ENCODE assay signal across 28 cellular contexts in the genomic region with DNA sequence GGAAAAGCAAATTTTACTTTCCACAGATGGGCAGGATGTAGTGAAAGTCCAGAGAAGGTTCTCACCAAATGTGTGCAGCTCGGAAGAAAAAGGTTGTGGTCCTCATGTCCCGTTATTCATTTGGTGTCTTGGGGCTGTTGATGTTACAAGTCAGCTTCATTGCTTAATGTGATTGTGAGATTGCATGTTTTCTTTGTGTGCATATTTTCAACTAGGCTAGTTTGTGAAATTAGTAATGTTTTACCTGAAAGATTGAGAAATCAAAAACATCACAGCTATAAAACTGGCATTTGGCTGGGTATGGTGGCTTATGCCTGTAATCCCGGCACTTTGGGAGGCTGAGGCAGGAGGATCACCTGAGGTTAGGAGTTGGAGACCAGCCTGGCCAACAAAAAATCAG.
"Had no signal": no experiment of that assay in that cellular context is flagged by ENCODE, and none has a peak within 500 bp of the region (broad histone marks: within the 10 kb centered on the region; RNA-seq: fewer than 3 reads in every experiment).

No MANE protein-coding gene starts in this region.

- ATAC-seq: foreskin keratinocyte; gastroesophageal sphincter; heart left ventricle; left colon; left ventricle myocardium superior; mucosa of descending colon; natural killer cell treated with Interleukin-12 subunit alpha and Interleukin-12 subunit beta and Interleukin-15 and Interleukin-18, amount 100 ng/mL, for 72 hours; right cardiac atrium; stimulated activated memory B cell treated with anti-CD40 and anti-IgM and Interleukin-4, amounts not matched to agents 10 μg/mL and 1 μg/mL and 100 μg/mL, for 72 hours; upper lobe of right lung had no signal

- H3K27ac ChIP-seq: esophagus muscularis mucosa, foreskin keratinocyte, gastroesophageal sphincter, heart left ventricle, neural progenitor cell, prostate gland, skin epidermis, spleen, suprapubic skin, transverse colon, upper lobe of right lung, uterus had no signal

- H3K36me3 Mint-ChIP-seq: natural killer cell treated with Interleukin-12 subunit alpha and Interleukin-12 subunit beta and Interleukin-15 and Interleukin-18, amount 100 ng/mL, for 72 hours had no signal

- H3K4me1 Mint-ChIP-seq: naive B cell; neural progenitor cell; stimulated activated memory B cell treated with anti-CD40 and anti-IgM and Interleukin-4, amounts not matched to agents 10 μg/mL and 1 μg/mL and 100 μg/mL, for 72 hours had no signal

- H3K4me3 Mint-ChIP-seq: mesothelial cell of epicardium; naive B cell; natural killer cell treated with Interleukin-12 subunit alpha and Interleukin-12 subunit beta and Interleukin-15 and Interleukin-18, amount 100 ng/mL, for 72 hours; neural progenitor cell; stimulated activated memory B cell treated with anti-CD40 and anti-IgM and Interleukin-4, amounts not matched to agents 10 μg/mL and 1 μg/mL and 100 μg/mL, for 72 hours; stimulated activated naive CD8-positive, alpha-beta T cell treated with anti-CD3 and anti-CD28 coated beads, Interleukin-15, Interleukin-2, amounts not matched to agents 100 ng/mL and 50 ng/mL, for 24 hours had no signal

- H3K4me3 ChIP-seq: dorsolateral prefrontal cortex, esophagus muscularis mucosa, gastroesophageal sphincter, heart left ventricle, lung, mucosa of descending colon, neural progenitor cell, prostate gland, skin epidermis, spleen, suprapubic skin, transverse colon, upper lobe of right lung, uterus had no signal

- DNase-seq: dorsolateral prefrontal cortex; effector CD8-positive, alpha-beta T cell; foreskin keratinocyte; heart left ventricle; hippocampal formation; kidney glomerular epithelial cell; left colon; left ventricle myocardium superior; mesenchymal stem cell; mucosa of descending colon; naive B cell; right cardiac atrium; stimulated activated CD4-positive, alpha-beta T cell treated with anti-CD3 and anti-CD28 coated beads, Interleukin-4, amount 100 ng/mL, for 4 hours; transverse colon; upper lobe of right lung; uterus had no signal

- H3K27me3 Mint-ChIP-seq: naive B cell; natural killer cell treated with Interleukin-12 subunit alpha and Interleukin-12 subunit beta and Interleukin-15 and Interleukin-18, amount 100 ng/mL, for 72 hours; stimulated activated memory B cell treated with anti-CD40 and anti-IgM and Interleukin-4, amounts not matched to agents 10 μg/mL and 1 μg/mL and 100 μg/mL, for 72 hours; stimulated activated naive CD8-positive, alpha-beta T cell treated with anti-CD3 and anti-CD28 coated beads, Interleukin-15, Interleukin-2, amounts not matched to agents 100 ng/mL and 50 ng/mL, for 24 hours had no signal

- H3K36me3 ChIP-seq: neural progenitor cell, prostate gland, uterus had no signal

- H3K27me3 ChIP-seq: dorsolateral prefrontal cortex, esophagus muscularis mucosa, foreskin keratinocyte, gastroesophageal sphincter, heart left ventricle, neural progenitor cell, spleen, suprapubic skin, transverse colon, upper lobe of right lung, uterus had no signal

- H3K4me1 ChIP-seq: foreskin keratinocyte, gastroesophageal sphincter, heart left ventricle, neural progenitor cell, prostate gland, spleen, suprapubic skin, transverse colon, upper lobe of right lung, uterus had no signal

- H3K9me3 ChIP-seq: esophagus muscularis mucosa, gastroesophageal sphincter, heart left ventricle, mucosa of descending colon, prostate gland, spleen, suprapubic skin, transverse colon, upper lobe of right lung, uterus had no signal

- H3K9me3 Mint-ChIP-seq: mesothelial cell of epicardium; naive B cell; natural killer cell treated with Interleukin-12 subunit alpha and Interleukin-12 subunit beta and Interleukin-15 and Interleukin-18, amount 100 ng/mL, for 72 hours; neural progenitor cell; stimulated activated memory B cell treated with anti-CD40 and anti-IgM and Interleukin-4, amounts not matched to agents 10 μg/mL and 1 μg/mL and 100 μg/mL, for 72 hours; stimulated activated naive CD8-positive, alpha-beta T cell treated with anti-CD3 and anti-CD28 coated beads, Interleukin-15, Interleukin-2, amounts not matched to agents 100 ng/mL and 50 ng/mL, for 24 hours had no signal

- H3K27ac Mint-ChIP-seq: mesothelial cell of epicardium; natural killer cell treated with Interleukin-12 subunit alpha and Interleukin-12 subunit beta and Interleukin-15 and Interleukin-18, amount 100 ng/mL, for 72 hours; neural progenitor cell; stimulated activated memory B cell treated with anti-CD40 and anti-IgM and Interleukin-4, amounts not matched to agents 10 μg/mL and 1 μg/mL and 100 μg/mL, for 72 hours; stimulated activated naive CD8-positive, alpha-beta T cell treated with anti-CD3 and anti-CD28 coated beads, Interleukin-15, Interleukin-2, amounts not matched to agents 100 ng/mL and 50 ng/mL, for 24 hours had no signal
